Comparison of ENCODE assay signal across 1 cellular context in genomic region chr11:36540998-36541397, GRCh38.
TF ChIP-seq lines count a peak whose summit lies in the region.

No MANE protein-coding gene starts in this region.

TF ChIP-seq in HepG2, 621 proteins besides CTCF, POLR2A, EP300 and RAD21:
- TF ChIP-seq ZNF574 (CRISPR knock-in tag; IDR thresholded peaks at IDR 0.05) (peak; percentile 71), YEATS4 (CRISPR knock-in tag; IDR thresholded peaks at IDR 0.05; ENCODE audit: borderline replicate concordance) (no peak), CREB1 (IDR thresholded peaks at IDR 0.05) (0 out of 2 replicates have a peak, but pooled peaks have one; percentile 7), CREB1 (CRISPR knock-in tag; IDR thresholded peaks at IDR 0.05) (no peak), ZBTB7A (CRISPR knock-in tag; IDR thresholded peaks at IDR 0.05) (no peak), MTF1 (CRISPR knock-in tag; IDR thresholded peaks at IDR 0.05) (no peak), ZNF510 (CRISPR knock-in tag; IDR thresholded peaks at IDR 0.05; ENCODE audit: low read depth) (no peak), FOXP4 (CRISPR knock-in tag; IDR thresholded peaks at IDR 0.05) (peak; percentile 73; the same call in 1 of the 2 replicates), ZNF430 (CRISPR knock-in tag; IDR thresholded peaks at IDR 0.05) (no peak), JDP2 (CRISPR knock-in tag; IDR thresholded peaks at IDR 0.05; ENCODE audit: borderline replicate concordance) (no peak), USF2 (IDR thresholded peaks at IDR 0.05; ENCODE audit: low read depth, low read length) (0 out of 2 replicates have a peak, but pooled peaks have one; percentile 12), USF2 (CRISPR knock-in tag; IDR thresholded peaks at IDR 0.05; ENCODE audit: borderline replicate concordance) (no peak), PAXIP1 (CRISPR knock-in tag; conservative IDR thresholded peaks at IDR 0.05) (no peak), FOXP1 (IDR thresholded peaks at IDR 0.05) (peak; percentile 74), FOXP1 (CRISPR knock-in tag; IDR thresholded peaks at IDR 0.05) (peak; percentile 79), SUZ12 (IDR thresholded peaks at IDR 0.05; ENCODE audit: low read depth, low read length) (no peak), SMC3 (IDR thresholded peaks at IDR 0.05; ENCODE audit: low read length) (peak; percentile 27; the same call in 1 of the 2 replicates), SAP130 (CRISPR knock-in tag; IDR thresholded peaks at IDR 0.05; ENCODE audit: low read depth) (peak; percentile 45; the same call in 1 of the 2 replicates), STAG1 (CRISPR knock-in tag; IDR thresholded peaks at IDR 0.05) (peak; percentile 57), RERE (CRISPR knock-in tag; IDR thresholded peaks at IDR 0.05; ENCODE audit: low read depth) (no peak), TFAP4 (IDR thresholded peaks at IDR 0.05; ENCODE audit: borderline replicate concordance, low read depth) (peak; percentile 90)
